ENCODE assay signal across 5 cellular contexts in the genomic region with DNA sequence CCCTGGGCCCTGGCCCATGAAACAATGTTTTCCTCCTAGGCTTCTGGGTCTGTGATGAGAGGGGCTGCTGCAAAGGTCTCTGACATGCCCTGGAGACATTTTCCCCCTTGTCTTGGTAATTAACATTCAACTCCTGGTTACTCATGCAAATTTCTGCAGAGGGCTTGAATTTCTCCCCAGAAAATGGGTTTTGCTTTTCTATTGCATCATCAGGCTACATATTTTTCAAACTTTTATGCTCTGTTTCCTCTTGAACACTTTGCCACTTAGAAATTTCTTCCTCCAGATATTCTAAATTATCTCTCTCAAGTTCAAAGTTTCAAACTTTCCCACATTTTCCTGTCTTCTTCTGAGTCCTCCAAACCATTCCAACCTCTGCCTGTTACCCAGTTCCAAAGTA.
DNase-seq lines count a peak whose midpoint lies in the region; TF ChIP-seq lines count a peak whose summit lies in the region.
"Not testable (repeated sequence)": the region's sequence is repeated elsewhere in the genome, so short reads cannot be mapped to it uniquely, and the experiment has no call there.

No MANE protein-coding gene starts in this region.

- not testable (repeated sequence) for TF ChIP-seq CTCF in chondrocyte (IDR thresholded peaks at IDR 0.05); neural crest cell (conservative IDR thresholded peaks at IDR 0.05)

- peak overlapping the region; percentile 65 for H2AFZ ChIP-seq in GM23248

- H3K9me3 Mint-ChIP-seq in chondrocyte (ENCODE audit: low read depth) = peaks cover 14% of the 10 kb centered on the region
- H3K9me3 Mint-ChIP-seq in neural crest cell = not testable (repeated sequence)

- not testable (repeated sequence) for H3K9me2 ChIP-seq in GM23248 (ENCODE audit: insufficient read depth)

- H3K9ac ChIP-seq in GM23248 = not testable (repeated sequence)
- peak overlapping the region; percentile 39 for H3K9ac ChIP-seq in adipocyte (ENCODE audit: low read length)

- not testable (repeated sequence) for H3K36me3 ChIP-seq in GM23248 (ENCODE audit: low read depth); adipocyte (ENCODE audit: control insufficient read depth, insufficient read depth, low read length, severe bottlenecking)

- H3K27ac Mint-ChIP-seq in chondrocyte (ENCODE audit: unreplicated experiment) (peak overlapping the region; percentile 58), neural crest cell (ENCODE audit: unreplicated experiment) (peak overlapping the region; percentile 58)

- H3K9me3 ChIP-seq in GM23248 (ENCODE audit: low read depth); adipocyte (ENCODE audit: control insufficient read depth, low read length): not testable (repeated sequence)

- in situ Hi-C loops in GM23248 (cut with MboI) = not testable (repeated sequence)

- H3K27me3 ChIP-seq in GM23248 (replicated peaks; ENCODE audit: insufficient read depth); adipocyte (replicated peaks; ENCODE audit: control insufficient read depth, insufficient read depth, low read length): not testable (repeated sequence)

- not testable (repeated sequence) for H4K20me1 ChIP-seq in GM23248 (ENCODE audit: insufficient read depth)

- H3K4me3 Mint-ChIP-seq in chondrocyte (ENCODE audit: unreplicated experiment); neural crest cell: not testable (repeated sequence)

- H3K36me3 Mint-ChIP-seq in chondrocyte (ENCODE audit: low read depth); neural crest cell (ENCODE audit: low read depth): not testable (repeated sequence)

- not testable (repeated sequence) for H3K4me2 ChIP-seq in GM23248 (ENCODE audit: unreplicated experiment)

- H3K27me3 Mint-ChIP-seq in chondrocyte (ENCODE audit: low read depth); neural crest cell (ENCODE audit: low read depth): not testable (repeated sequence)

- DNase-seq in GM23248; chondrocyte (ENCODE audit: low spot score); neural crest cell (ENCODE audit: low read depth, low spot score): not testable (repeated sequence)
- DNase-seq in adipocyte (ENCODE audit: low read depth) (peak; percentile 55), fibroblast of peridontal ligament (ENCODE audit: extremely low read depth) (peak; percentile 53)

- H3K4me1 ChIP-seq in GM23248 (ENCODE audit: insufficient read depth) = not testable (repeated sequence)
- peaks cover 31% of the 10 kb centered on the region for H3K4me1 ChIP-seq in adipocyte (ENCODE audit: control insufficient read depth, insufficient read depth, low read length)

- H3K27ac ChIP-seq in GM23248 = not testable (repeated sequence)

- not testable (repeated sequence) for H3F3A ChIP-seq in GM23248 (ENCODE audit: insufficient read depth)

- peaks cover 13% of the 10 kb centered on the region for H3K4me1 Mint-ChIP-seq in chondrocyte (ENCODE audit: low read depth)
- H3K4me1 Mint-ChIP-seq in neural crest cell = not testable (repeated sequence)

- not testable (repeated sequence) for H3K79me2 ChIP-seq in GM23248 (ENCODE audit: insufficient read depth)

- not testable (repeated sequence) for H3K4me3 ChIP-seq in GM23248; adipocyte (ENCODE audit: low read length)
